Comparison of ENCODE assay signal across 8 cellular contexts in genomic region chr17:76268015-76268749, GRCh38. TPM values are rescaled to one million over a fixed set of nuclear protein-coding genes. Genes with fewer than 3 reads are reported as not detected.
A peak's percentile ranks its signal among the peaks of the same experiment; 100 is the strongest.
DNase-seq lines count a peak whose midpoint lies in the region; ATAC-seq and TF ChIP-seq lines count a peak whose summit lies in the region.

No MANE protein-coding gene starts in this region.

- H3K4me3 ChIP-seq in OCI-LY1 (ENCODE audit: low read depth, low read length, poor library complexity, severe bottlenecking) (no peak overlapping the region), foreskin fibroblast (ENCODE audit: low read depth in 1 of 2, low read length in 2 of 2) (peak overlapping the region in 1 of 2 donors; percentile 12), parathyroid adenoma (ENCODE audit: low read depth, low read length) (peak overlapping the region; percentile 12), uterus (no peak overlapping the region)

- H3F3A ChIP-seq in OCI-LY1 (ENCODE audit: insufficient read depth, low read length), result no peaks in the 10 kb centered on the region

- no peaks in the 10 kb centered on the region for H3K79me2 ChIP-seq in OCI-LY1 (ENCODE audit: insufficient read depth, low read length)
- H3K79me2 ChIP-seq in parathyroid adenoma, result peaks cover 29% of the 10 kb centered on the region

- TF ChIP-seq POLR2A in uterus (IDR thresholded peaks at IDR 0.05), result peak; percentile 8 to 26

- no peaks in the 10 kb centered on the region for H3K9me2 ChIP-seq in OCI-LY1 (ENCODE audit: low read depth, low read length)

- TF ChIP-seq CTCF in OCI-LY1 (IDR thresholded peaks at IDR 0.05; ENCODE audit: low read length), result no peak
- no peak for TF ChIP-seq CTCF in foreskin fibroblast (IDR thresholded peaks at IDR 0.05; ENCODE audit: low read depth, low read length)
- TF ChIP-seq CTCF in parathyroid adenoma (IDR thresholded peaks at IDR 0.05), result no peak
- TF ChIP-seq CTCF in uterus (IDR thresholded peaks at IDR 0.05), result no peak

- DNase-seq in GM03348 (ENCODE audit: low spot score) (peak; percentile 83), foreskin fibroblast (peak; percentile 75 to 91), uterus (peak; percentile 56 to 61), GM19240 (ENCODE audit: insufficient read length, low spot score) (no peak)
- DNase-seq in activated effector memory CD4-positive, alpha-beta T cell treated with Interleukin-2 at 50 U/mL for 16 hours, result peak; percentile 53

- H4K20me1 ChIP-seq in OCI-LY1 (ENCODE audit: insufficient read depth, low read length), result no peaks in the 10 kb centered on the region

- H3K4me2 ChIP-seq in OCI-LY1 (ENCODE audit: low read length), result peak overlapping the region; percentile 17; the same call in 1 of the 2 replicates
- H3K4me2 ChIP-seq in parathyroid adenoma (ENCODE audit: low read length), result peak overlapping the region; percentile 14

- no peak for ATAC-seq in GM18498 (IDR thresholded peaks at IDR 0.05; ENCODE audit: unreplicated experiment)

- intact Hi-C loops in uterus (cut with DNase I; ENCODE audit: low total_unique reads), result no loop called here

- no peak overlapping the region for H3K9ac ChIP-seq in OCI-LY1 (ENCODE audit: low read length)
- H3K9ac ChIP-seq in parathyroid adenoma, result no peak overlapping the region

- H3K9me3 ChIP-seq in OCI-LY1 (ENCODE audit: low read length), result no peaks in the 10 kb centered on the region
- H3K9me3 ChIP-seq in parathyroid adenoma (ENCODE audit: control insufficient read depth, low read length), result no peaks in the 10 kb centered on the region
- no peaks in the 10 kb centered on the region for H3K9me3 ChIP-seq in uterus

- H3K36me3 ChIP-seq in OCI-LY1 (ENCODE audit: insufficient read depth, low read length) (peaks cover 21% of the 10 kb centered on the region), parathyroid adenoma (ENCODE audit: control insufficient read depth, insufficient read depth, low read length) (no peaks in the 10 kb centered on the region), uterus (no peaks in the 10 kb centered on the region)

- H3K4me1 ChIP-seq in OCI-LY1 (ENCODE audit: insufficient read depth, low read length, severe bottlenecking) (peaks cover 55% of the 10 kb centered on the region), parathyroid adenoma (peaks cover 42% of the 10 kb centered on the region), uterus (peaks cover 0 to 27% of the 10 kb centered on the region in 2 donors)

- H2AFZ ChIP-seq in OCI-LY1 (ENCODE audit: low read length) (no peak overlapping the region), parathyroid adenoma (no peak overlapping the region)

- H3K27ac ChIP-seq in OCI-LY1 (ENCODE audit: low read depth, low read length, poor library complexity, severe bottlenecking) (no peak overlapping the region), parathyroid adenoma (peak overlapping the region; percentile 17), uterus (peak overlapping the region in 1 of 2 donors; percentile 57)

- H3K27me3 ChIP-seq in OCI-LY1 (ENCODE audit: insufficient read depth, low read length) (no peaks in the 10 kb centered on the region; the same call in 1 of the 2 replicates), parathyroid adenoma (ENCODE audit: control insufficient read depth, insufficient read depth, low read length) (no peaks in the 10 kb centered on the region), uterus (no peaks in the 10 kb centered on the region)

RNA-seq across cellular contexts. Expression of gene UBALD2, which starts 3.0 kb away (rescaled TPM):
- total RNA-seq in uterus, result 10 to 100 TPM in 2 of 4 donors, 1 to 10 TPM in 2; 2.0 to 17.4 (median 9.2) TPM

RNA-seq across cellular contexts. Expression of gene RNF157, which starts 27.9 kb away (rescaled TPM):
- total RNA-seq in uterus, result 1 to 10 TPM in 3 of 4 donors, under 1 TPM in 1; 0.77 to 5.7 (median 1.7) TPM

RNA-seq across cellular contexts. Expression of gene QRICH2, which starts 39.9 kb away (rescaled TPM):
- total RNA-seq in uterus, result 1 to 10 TPM in 3 of 4 donors, under 1 TPM in 1; under 0.01 to 7.2 (median 4.4) TPM
